In genomic region chr17:28335201-28335958, GRCh38 we compare ENCODE assay signal across 8 cellular contexts. TPM values are rescaled to one million over a fixed set of nuclear protein-coding genes. Genes with fewer than 3 reads are reported as not detected.
DNase-seq lines count a peak whose midpoint lies in the region; ATAC-seq and TF ChIP-seq lines count a peak whose summit lies in the region.

Gene IFT20, minus strand, starts transcription at chr17:28335472. Its CDS starts 3,487 bp downstream, at chr17:28331985.
Gene TNFAIP1, plus strand, starts transcription at chr17:28335761. Its CDS starts 3,761 bp downstream, at chr17:28339522.

- intact Hi-C loops in activated T-helper 2 cell treated with anti-CD3 and anti-CD28 coated beads, Interferon-gamma antibody, Interleukin-2, Interleukin-4, amounts not matched to agents 10 μg/mL and 5 μg/mL and 100 μg/mL, durations not matched to agents 14 hours and 24 hours and 36 hours (cut with micrococcal nuclease): loop anchor here (1.0 to 10.0 kb wide), 4 partner anchors 17 to 291 kb away; partner anchors contain the start of genes NLK, POLDIP2, SARM1 and TMEM97
- intact Hi-C loops in naive thymus-derived CD4-positive, alpha-beta T cell (cut with micrococcal nuclease): loop anchor here (1.0 to 10.0 kb wide), 16 partner anchors 16 to 530 kb away; partner anchors contain the start of genes POLDIP2 (in 2 of the 2), SARM1 (in 2 of the 2), TMEM97 (in 2 of the 2) and ALDOC (in 1 of the 2)

- H3K9me3 ChIP-seq in RWPE2 (ENCODE audit: severe bottlenecking): no peaks in the 10 kb centered on the region
- H3K9me3 ChIP-seq in fibroblast of lung (ENCODE audit: control insufficient read depth, insufficient read depth, low read depth, low read length): no peaks in the 10 kb centered on the region
- no peaks in the 10 kb centered on the region for H3K9me3 ChIP-seq in naive thymus-derived CD4-positive, alpha-beta T cell (ENCODE audit: control insufficient read depth in 2 of 3, low read length in 3 of 3)

- H3K27ac ChIP-seq in RWPE2 (ENCODE audit: poor library complexity, severe bottlenecking) (peak within 1 kb of the TSS; percentile 89), fibroblast of lung (ENCODE audit: insufficient read depth, low read length) (peak within 1 kb of the TSS; percentile 99)
- H3K27ac ChIP-seq in naive thymus-derived CD4-positive, alpha-beta T cell (ENCODE audit: low read depth, low read length): peak within 1 kb of the TSS; percentile 95

- POLR2A ChIA-PET in naive thymus-derived CD4-positive, alpha-beta T cell (lab: Charles Lee): interaction anchor here (0.7 to 4.6 kb wide), 22 partner anchors 11 to 616 kb away, joined by 3 to 75 read pairs (median 4); partner anchors contain the start of genes ALDOC, BLTP2, PHF12 and POLDIP2

- H3K9ac ChIP-seq in fibroblast of lung (ENCODE audit: insufficient read depth, low read length): peak within 1 kb of the TSS; percentile 95

- H3K36me3 ChIP-seq in RWPE2 (ENCODE audit: low read depth) (peaks cover 30% of the 10 kb centered on the region), fibroblast of lung (ENCODE audit: control insufficient read depth, insufficient read depth, low read length) (peaks cover 11% of the 10 kb centered on the region)
- peaks cover 0 to 37% (median 7%) of the 10 kb centered on the region in 3 experiments for H3K36me3 ChIP-seq in naive thymus-derived CD4-positive, alpha-beta T cell (ENCODE audit: control insufficient read depth in 2 of 3, insufficient read depth in 3 of 3, low read length in 3 of 3)

- CTCF ChIA-PET in naive thymus-derived CD4-positive, alpha-beta T cell (lab: Charles Lee): interaction anchor here (0.5 to 1.8 kb wide), 3 partner anchors 15 to 311 kb away, joined by 3 to 14 read pairs (median 3); partner anchors contain the start of gene POLDIP2

- peak within 1 kb of the TSS; percentile 60 for H2AFZ ChIP-seq in fibroblast of lung (ENCODE audit: low read length)

- H3K27ac Mint-ChIP-seq in activated T-helper 2 cell treated with anti-CD3 and anti-CD28 coated beads, Interferon-gamma antibody, Interleukin-2, Interleukin-4, amounts not matched to agents 10 μg/mL and 5 μg/mL and 100 μg/mL, durations not matched to agents 14 hours and 24 hours and 36 hours: peak within 1 kb of the TSS; percentile 89
- H3K27ac Mint-ChIP-seq in naive thymus-derived CD4-positive, alpha-beta T cell: peak within 1 kb of the TSS; percentile 91 to 98 (median 97)
- peak within 1 kb of the TSS; percentile 96 for H3K27ac Mint-ChIP-seq in stimulated activated naive B cell treated with anti-CD40 and anti-IgM and Interleukin-4, amounts not matched to agents 10 μg/mL and 1 μg/mL and 100 μg/mL, for 72 hours

- peaks cover 29% of the 10 kb centered on the region for H3K4me1 Mint-ChIP-seq in activated T-helper 2 cell treated with anti-CD3 and anti-CD28 coated beads, Interferon-gamma antibody, Interleukin-2, Interleukin-4, amounts not matched to agents 10 μg/mL and 5 μg/mL and 100 μg/mL, durations not matched to agents 14 hours and 24 hours and 36 hours (ENCODE audit: low read depth)
- H3K4me1 Mint-ChIP-seq in naive thymus-derived CD4-positive, alpha-beta T cell: peaks cover 31 to 63% (median 59%) of the 10 kb centered on the region in 7 donors
- peaks cover 25 to 48% of the 10 kb centered on the region in 2 donors for H3K4me1 Mint-ChIP-seq in stimulated activated naive B cell treated with anti-CD40 and anti-IgM and Interleukin-4, amounts not matched to agents 10 μg/mL and 1 μg/mL and 100 μg/mL, for 72 hours

- H3K4me1 ChIP-seq in RWPE2 (ENCODE audit: insufficient read depth, poor library complexity, severe bottlenecking) (peaks cover 20% of the 10 kb centered on the region), fibroblast of lung (ENCODE audit: control insufficient read depth, extremely low read depth, insufficient read depth, low read length) (peaks cover 17% of the 10 kb centered on the region)
- peaks cover 16 to 19% of the 10 kb centered on the region in 2 donors for H3K4me1 ChIP-seq in naive thymus-derived CD4-positive, alpha-beta T cell (ENCODE audit: control insufficient read depth in 2 of 2, insufficient read depth in 2 of 2, low read length in 2 of 2)

- H3K79me2 ChIP-seq in fibroblast of lung (ENCODE audit: control insufficient read depth, insufficient read depth, low read length): peaks cover 50% of the 10 kb centered on the region

- DNase-seq in EH (ENCODE audit: low read depth): peak; percentile 100
- peak; percentile 99 for DNase-seq in H4 (ENCODE audit: low spot score)
- DNase-seq in LoVo (ENCODE audit: low spot score): peak; percentile 99
- DNase-seq in RWPE2 (ENCODE audit: low spot score): peak; percentile 100
- peak; percentile 98 for DNase-seq in activated T-helper 2 cell treated with anti-CD3 and anti-CD28 coated beads, Interferon-gamma antibody, Interleukin-2, Interleukin-4, amounts not matched to agents 10 μg/mL and 5 μg/mL and 100 μg/mL, durations not matched to agents 14 hours and 24 hours and 36 hours (ENCODE audit: low spot score)
- peak; percentile 100 for DNase-seq in fibroblast of lung (ENCODE audit: low read depth in 2 of 2)
- DNase-seq in naive thymus-derived CD4-positive, alpha-beta T cell: peak; percentile 86 to 100 (median 98)
- peak; percentile 99 for DNase-seq in stimulated activated naive B cell treated with anti-CD40 and anti-IgM and Interleukin-4, amounts not matched to agents 10 μg/mL and 1 μg/mL and 100 μg/mL, for 72 hours

- H3K4me3 ChIP-seq in RWPE2 (ENCODE audit: severe bottlenecking) (peak within 1 kb of the TSS; percentile 74), fibroblast of lung (replicated peaks in 1 of 4; ENCODE audit: control extremely low read depth in 1 of 4, insufficient read depth in 1 of 4, low read depth in 3 of 4, low read length in 4 of 4) (peak within 1 kb of the TSS; percentile 88 to 99 (median 96))
- H3K4me3 ChIP-seq in naive thymus-derived CD4-positive, alpha-beta T cell (ENCODE audit: low read length): peak within 1 kb of the TSS; percentile 79

- peak; percentile 88 for ATAC-seq in RWPE2 (ENCODE audit: low read depth)
- ATAC-seq in naive thymus-derived CD4-positive, alpha-beta T cell: peak; percentile 98
- peak; percentile 97 to 98 for ATAC-seq in stimulated activated naive B cell treated with anti-CD40 and anti-IgM and Interleukin-4, amounts not matched to agents 10 μg/mL and 1 μg/mL and 100 μg/mL, for 72 hours (replicated peaks)

- H3K36me3 Mint-ChIP-seq in activated T-helper 2 cell treated with anti-CD3 and anti-CD28 coated beads, Interferon-gamma antibody, Interleukin-2, Interleukin-4, amounts not matched to agents 10 μg/mL and 5 μg/mL and 100 μg/mL, durations not matched to agents 14 hours and 24 hours and 36 hours (ENCODE audit: low read depth): peaks cover 5% of the 10 kb centered on the region
- H3K36me3 Mint-ChIP-seq in naive thymus-derived CD4-positive, alpha-beta T cell: peaks cover 0 to 15% (median 0%) of the 10 kb centered on the region in 5 donors
- H3K36me3 Mint-ChIP-seq in stimulated activated naive B cell treated with anti-CD40 and anti-IgM and Interleukin-4, amounts not matched to agents 10 μg/mL and 1 μg/mL and 100 μg/mL, for 72 hours: peaks cover 8 to 35% of the 10 kb centered on the region in 2 donors

- H4K20me1 ChIP-seq in fibroblast of lung (ENCODE audit: control insufficient read depth, extremely low read depth, insufficient read depth, low read length): no peaks in the 10 kb centered on the region

- peak; percentile 11 for TF ChIP-seq CTCF in RWPE2 (IDR thresholded peaks at IDR 0.05; ENCODE audit: poor library complexity, severe bottlenecking)
- no peak for TF ChIP-seq CTCF in fibroblast of lung (conservative IDR thresholded peaks at IDR 0.05 in 1 of 2, IDR thresholded peaks at IDR 0.05 in 1 of 2; ENCODE audit: low read depth in 1 of 2, low read length in 2 of 2)

- H3K27me3 Mint-ChIP-seq in activated T-helper 2 cell treated with anti-CD3 and anti-CD28 coated beads, Interferon-gamma antibody, Interleukin-2, Interleukin-4, amounts not matched to agents 10 μg/mL and 5 μg/mL and 100 μg/mL, durations not matched to agents 14 hours and 24 hours and 36 hours (ENCODE audit: low read depth): no peaks in the 10 kb centered on the region
- no peaks in the 10 kb centered on the region for H3K27me3 Mint-ChIP-seq in naive thymus-derived CD4-positive, alpha-beta T cell
- H3K27me3 Mint-ChIP-seq in stimulated activated naive B cell treated with anti-CD40 and anti-IgM and Interleukin-4, amounts not matched to agents 10 μg/mL and 1 μg/mL and 100 μg/mL, for 72 hours: no peaks in the 10 kb centered on the region

- no peaks in the 10 kb centered on the region for H3K9me3 Mint-ChIP-seq in activated T-helper 2 cell treated with anti-CD3 and anti-CD28 coated beads, Interferon-gamma antibody, Interleukin-2, Interleukin-4, amounts not matched to agents 10 μg/mL and 5 μg/mL and 100 μg/mL, durations not matched to agents 14 hours and 24 hours and 36 hours
- H3K9me3 Mint-ChIP-seq in naive thymus-derived CD4-positive, alpha-beta T cell: no peaks in the 10 kb centered on the region
- H3K9me3 Mint-ChIP-seq in stimulated activated naive B cell treated with anti-CD40 and anti-IgM and Interleukin-4, amounts not matched to agents 10 μg/mL and 1 μg/mL and 100 μg/mL, for 72 hours: no peaks in the 10 kb centered on the region

- peak within 1 kb of the TSS; percentile 97 for H3K4me3 Mint-ChIP-seq in activated T-helper 2 cell treated with anti-CD3 and anti-CD28 coated beads, Interferon-gamma antibody, Interleukin-2, Interleukin-4, amounts not matched to agents 10 μg/mL and 5 μg/mL and 100 μg/mL, durations not matched to agents 14 hours and 24 hours and 36 hours (ENCODE audit: low read depth)
- peak within 1 kb of the TSS; percentile 86 to 99 (median 97) for H3K4me3 Mint-ChIP-seq in naive thymus-derived CD4-positive, alpha-beta T cell
- peak within 1 kb of the TSS; percentile 92 to 98 for H3K4me3 Mint-ChIP-seq in stimulated activated naive B cell treated with anti-CD40 and anti-IgM and Interleukin-4, amounts not matched to agents 10 μg/mL and 1 μg/mL and 100 μg/mL, for 72 hours

- H3K27me3 ChIP-seq in RWPE2 (ENCODE audit: insufficient read depth, poor library complexity, severe bottlenecking) (no peaks in the 10 kb centered on the region), fibroblast of lung (ENCODE audit: control insufficient read depth, insufficient read depth, low read length) (no peaks in the 10 kb centered on the region)
- H3K27me3 ChIP-seq in naive thymus-derived CD4-positive, alpha-beta T cell (ENCODE audit: control insufficient read depth in 2 of 2, insufficient read depth in 2 of 2, low read length in 2 of 2): no peaks in the 10 kb centered on the region

- H3K4me2 ChIP-seq in fibroblast of lung (ENCODE audit: extremely low read depth, insufficient read depth, low read length): peak within 1 kb of the TSS; percentile 100

RNA-seq across cellular contexts. Expression of gene IFT20, which starts in this region (rescaled TPM):
- 31.1 and 34.5 TPM in 2 replicates for total RNA-seq in H4 (2014; rRNA removed; shearing (Covaris generic))
- total RNA-seq in activated T-helper 2 cell treated with anti-CD3 and anti-CD28 coated beads, Interferon-gamma antibody, Interleukin-2, Interleukin-4, amounts not matched to agents 10 μg/mL and 5 μg/mL and 100 μg/mL, durations not matched to agents 14 hours and 24 hours and 36 hours: 21.1 and 24.1 TPM in 2 replicates
- 53.7 and 55.7 TPM in 2 replicates for total RNA-seq in fibroblast of lung
- 26.5 and 51.4 TPM in 2 replicates for polyA plus RNA-seq in fibroblast of lung
- polyA plus RNA-seq in fibroblast of lung (2012): 25.4 and 38.9 TPM in 2 replicates
- polyA minus RNA-seq in fibroblast of lung (ENCODE audit: low replicate concordance): 8.3 and 18.4 TPM in 2 replicates
- total RNA-seq in naive thymus-derived CD4-positive, alpha-beta T cell: 10 to 100 TPM; 24.7 to 56.2 (median 37.0) TPM
- 10 to 100 TPM; 44.5 to 44.9 TPM for polyA plus RNA-seq in naive thymus-derived CD4-positive, alpha-beta T cell

RNA-seq across cellular contexts. Expression of gene TNFAIP1, which starts in this region (rescaled TPM):
- 25.1 and 26.3 TPM in 2 replicates for total RNA-seq in H4 (2014; rRNA removed; shearing (Covaris generic))
- total RNA-seq in activated T-helper 2 cell treated with anti-CD3 and anti-CD28 coated beads, Interferon-gamma antibody, Interleukin-2, Interleukin-4, amounts not matched to agents 10 μg/mL and 5 μg/mL and 100 μg/mL, durations not matched to agents 14 hours and 24 hours and 36 hours: 31.3 and 32.3 TPM in 2 replicates
- total RNA-seq in fibroblast of lung: 19.8 and 23.0 TPM in 2 replicates
- 40.1 and 40.7 TPM in 2 replicates for polyA plus RNA-seq in fibroblast of lung
- polyA plus RNA-seq in fibroblast of lung (2012): 28.0 and 28.2 TPM in 2 replicates
- 87.6 and 135 TPM in 2 replicates for polyA minus RNA-seq in fibroblast of lung (ENCODE audit: low replicate concordance)
- 10 to 100 TPM in 4 of 5 experiments, 1 to 10 TPM in 1; 8.0 to 26.9 (median 25.9) TPM for total RNA-seq in naive thymus-derived CD4-positive, alpha-beta T cell
- 10 to 100 TPM; 10.3 to 19.0 TPM for polyA plus RNA-seq in naive thymus-derived CD4-positive, alpha-beta T cell

Comparison
In these comparisons a context has a peak if more than half of its experiments do, and no peak if none do; other contexts are left out.
1. Peak in every context shown above with its lines: DNase-seq, ATAC-seq, H3K4me3 ChIP-seq and H3K27ac ChIP-seq.